ENCODE assay signal across 1 cellular context in genomic region chr19:7927605-7928333, GRCh38.
A peak's percentile ranks its signal among the peaks of the same experiment; 100 is the strongest.
TF ChIP-seq lines count a peak whose summit lies in the region.

No MANE protein-coding gene starts in this region.

TF ChIP-seq in HepG2, 621 proteins besides CTCF, POLR2A, EP300 and RAD21:
- no peak for TF ChIP-seq ZNF512 (CRISPR knock-in tag; IDR thresholded peaks at IDR 0.05)
- TF ChIP-seq ZNF446 (CRISPR knock-in tag; IDR thresholded peaks at IDR 0.05): no peak
- no peak for TF ChIP-seq ZNF724P (CRISPR knock-in tag; IDR thresholded peaks at IDR 0.05; ENCODE audit: borderline replicate concordance)
- peak; percentile 83 for TF ChIP-seq AGO2 (optimal IDR thresholded peaks at IDR 0.05; ENCODE audit: low read depth, low read length)
- TF ChIP-seq ZNF670 (CRISPR knock-in tag; IDR thresholded peaks at IDR 0.05; ENCODE audit: borderline replicate concordance): no peak
- no peak for TF ChIP-seq HNF4A (CRISPR knock-in tag; IDR thresholded peaks at IDR 0.05)
- TF ChIP-seq ELF3 (CRISPR knock-in tag; IDR thresholded peaks at IDR 0.05): no peak
- peak; percentile 9 for TF ChIP-seq RBM22 (optimal IDR thresholded peaks at IDR 0.05; ENCODE audit: low read length)
- no peak for TF ChIP-seq ZNF841 (CRISPR knock-in tag; IDR thresholded peaks at IDR 0.05; ENCODE audit: borderline replicate concordance)
- peak; percentile 72 for TF ChIP-seq RBFOX2 (IDR thresholded peaks at IDR 0.05; ENCODE audit: low read depth, low read length)
- TF ChIP-seq POLR2G (IDR thresholded peaks at IDR 0.05; ENCODE audit: low read depth, low read length): peak; percentile 31; the same call in 1 of the 2 replicates
- TF ChIP-seq HNRNPL (IDR thresholded peaks at IDR 0.05; ENCODE audit: low read depth, low read length): 0 out of 2 replicates have a peak, but pooled peaks have one; percentile 55
- peak; percentile 16; the same call in 1 of the 2 replicates for TF ChIP-seq AKAP8 (CRISPR knock-in tag; IDR thresholded peaks at IDR 0.05)
